Comparison of ENCODE assay signal across 8 cellular contexts in genomic region chr1:91883470-91883869, GRCh38. TPM values are rescaled to one million over a fixed set of nuclear protein-coding genes. Genes with fewer than 3 reads are reported as not detected.
A peak's percentile ranks its signal among the peaks of the same experiment; 100 is the strongest.
DNase-seq lines count a peak whose midpoint lies in the region; ATAC-seq and TF ChIP-seq lines count a peak whose summit lies in the region.

No MANE protein-coding gene starts in this region.

- peak; percentile 32 for TF ChIP-seq CTCF in endodermal cell (conservative IDR thresholded peaks at IDR 0.05)

- no peak overlapping the region for H3K27ac Mint-ChIP-seq in activated CD4-positive, alpha-beta T cell treated with anti-CD3 and anti-CD28 coated beads, Interleukin-2, amount 10 ng/mL, durations not matched to agents 7 days and 5 days
- no peak overlapping the region for H3K27ac Mint-ChIP-seq in endodermal cell

- H3K27ac ChIP-seq in endodermal cell (ENCODE audit: low read depth, low read length): no peak overlapping the region

- H3K4me3 ChIP-seq in endodermal cell (ENCODE audit: low read length): no peak overlapping the region

- CTCF ChIA-PET in activated CD4-positive, alpha-beta T cell treated with anti-CD3 and anti-CD28 coated beads, Interleukin-2, amount 10 ng/mL, durations not matched to agents 7 days and 5 days (lab: Charles Lee): interaction anchor here (0.6 to 1.7 kb wide), 7 partner anchors 11 to 371 kb away, joined by 3 to 7 read pairs (median 3); no protein-coding TSS in a partner anchor

- no peaks in the 10 kb centered on the region for H3K9me3 ChIP-seq in endodermal cell (ENCODE audit: control insufficient read depth, low read length)

- no peak for ATAC-seq in GM19351 (IDR thresholded peaks at IDR 0.05; ENCODE audit: unreplicated experiment)
- ATAC-seq in GM18517 (IDR thresholded peaks at IDR 0.05; ENCODE audit: unreplicated experiment): no peak

- no peaks in the 10 kb centered on the region for H3K9me3 Mint-ChIP-seq in activated CD4-positive, alpha-beta T cell treated with anti-CD3 and anti-CD28 coated beads, Interleukin-2, amount 10 ng/mL, durations not matched to agents 7 days and 5 days
- no peaks in the 10 kb centered on the region for H3K9me3 Mint-ChIP-seq in endodermal cell

- POLR2A ChIA-PET in activated CD4-positive, alpha-beta T cell treated with anti-CD3 and anti-CD28 coated beads, Interleukin-2, amount 10 ng/mL, durations not matched to agents 7 days and 5 days (lab: Charles Lee): no interaction called here

- peak; percentile 9 for DNase-seq in activated CD4-positive, alpha-beta T cell treated with anti-CD3 and anti-CD28 coated beads, Interleukin-2, amount 10 ng/mL, durations not matched to agents 7 days and 5 days
- no peak for DNase-seq in activated CD4-positive, alpha-beta T cell treated with anti-CD3 and anti-CD28 coated beads for 48 hours
- peak; percentile 64 for DNase-seq in OCI-M1 (lab: John Stamatoyannopoulos, UW)
- DNase-seq in endodermal cell: no peak
- DNase-seq in pulmonary artery endothelial cell (ENCODE audit: low read depth, low spot score): peak; percentile 65
- no peak for DNase-seq in activated naive CD4-positive, alpha-beta T cell treated with anti-CD3 and anti-CD28 coated beads, Interleukin-2, amount 50 U/mL, for 16 hours

- H3K27me3 ChIP-seq in endodermal cell (ENCODE audit: control insufficient read depth, insufficient read depth, low read length, poor library complexity, severe bottlenecking): peaks cover 42% of the 10 kb centered on the region

- H3K4me3 Mint-ChIP-seq in activated CD4-positive, alpha-beta T cell treated with anti-CD3 and anti-CD28 coated beads, Interleukin-2, amount 10 ng/mL, durations not matched to agents 7 days and 5 days: peak overlapping the region; percentile 58
- H3K4me3 Mint-ChIP-seq in endodermal cell: no peak overlapping the region

- peaks cover 28% of the 10 kb centered on the region for H3K27me3 Mint-ChIP-seq in activated CD4-positive, alpha-beta T cell treated with anti-CD3 and anti-CD28 coated beads, Interleukin-2, amount 10 ng/mL, durations not matched to agents 7 days and 5 days
- H3K27me3 Mint-ChIP-seq in endodermal cell (ENCODE audit: insufficient read depth): peaks cover 61% of the 10 kb centered on the region

- peaks cover 4% of the 10 kb centered on the region for H3K36me3 Mint-ChIP-seq in activated CD4-positive, alpha-beta T cell treated with anti-CD3 and anti-CD28 coated beads, Interleukin-2, amount 10 ng/mL, durations not matched to agents 7 days and 5 days (ENCODE audit: low read depth)
- no peaks in the 10 kb centered on the region for H3K36me3 Mint-ChIP-seq in endodermal cell (ENCODE audit: low read depth)

- H3K36me3 ChIP-seq in endodermal cell (ENCODE audit: control insufficient read depth, insufficient read depth, low read length): no peaks in the 10 kb centered on the region

- WGBS in endodermal cell (ENCODE audit: insufficient coverage in 1 of 2, insufficient read length in 1 of 2), 2 experiments: 78 to 93% methylated on average over 2 to 6 of the region's 6 CpGs

- H3K9ac ChIP-seq in endodermal cell (ENCODE audit: extremely low read depth, low read length, poor library complexity, severe bottlenecking): no peak overlapping the region

- peaks cover 32% of the 10 kb centered on the region for H3K4me1 Mint-ChIP-seq in activated CD4-positive, alpha-beta T cell treated with anti-CD3 and anti-CD28 coated beads, Interleukin-2, amount 10 ng/mL, durations not matched to agents 7 days and 5 days
- peaks cover 9% of the 10 kb centered on the region for H3K4me1 Mint-ChIP-seq in endodermal cell

- H3K4me1 ChIP-seq in endodermal cell (ENCODE audit: control insufficient read depth, insufficient read depth, low read length): no peaks in the 10 kb centered on the region

RNA-seq across cellular contexts. Expression of gene TGFBR3, which starts 2.5 kb away (rescaled TPM):
- 10 to 100 TPM; 12.9 to 13.0 TPM for total RNA-seq in activated CD4-positive, alpha-beta T cell treated with anti-CD3 and anti-CD28 coated beads, Interleukin-2, amount 10 ng/mL, durations not matched to agents 7 days and 5 days
- total RNA-seq in endodermal cell (1 to 10 TPM; 8.1 to 8.5 TPM), pulmonary artery endothelial cell (12.5 and 24.6 TPM in 2 replicates)
- 6.0 TPM for polyA plus RNA-seq in endodermal cell (2013, experiment 1 of 2)
- polyA plus RNA-seq in endodermal cell (2013, experiment 2 of 2): 6.9 TPM

Comparison
In these comparisons a context has a peak if more than half of its experiments do, and no peak if none do; other contexts are left out.
1. DNase-seq: peak in activated CD4-positive, alpha-beta T cell treated with anti-CD3 and anti-CD28 coated beads, Interleukin-2, amount 10 ng/mL, durations not matched to agents 7 days and 5 days (single experiment), OCI-M1 (single experiment) and pulmonary artery endothelial cell (single experiment); none in activated CD4-positive, alpha-beta T cell treated with anti-CD3 and anti-CD28 coated beads for 48 hours (single experiment), endodermal cell (single experiment) and activated naive CD4-positive, alpha-beta T cell treated with anti-CD3 and anti-CD28 coated beads, Interleukin-2, amount 50 U/mL, for 16 hours (single experiment).